26 cellular contexts compared by ENCODE assay signal in the genomic region with DNA sequence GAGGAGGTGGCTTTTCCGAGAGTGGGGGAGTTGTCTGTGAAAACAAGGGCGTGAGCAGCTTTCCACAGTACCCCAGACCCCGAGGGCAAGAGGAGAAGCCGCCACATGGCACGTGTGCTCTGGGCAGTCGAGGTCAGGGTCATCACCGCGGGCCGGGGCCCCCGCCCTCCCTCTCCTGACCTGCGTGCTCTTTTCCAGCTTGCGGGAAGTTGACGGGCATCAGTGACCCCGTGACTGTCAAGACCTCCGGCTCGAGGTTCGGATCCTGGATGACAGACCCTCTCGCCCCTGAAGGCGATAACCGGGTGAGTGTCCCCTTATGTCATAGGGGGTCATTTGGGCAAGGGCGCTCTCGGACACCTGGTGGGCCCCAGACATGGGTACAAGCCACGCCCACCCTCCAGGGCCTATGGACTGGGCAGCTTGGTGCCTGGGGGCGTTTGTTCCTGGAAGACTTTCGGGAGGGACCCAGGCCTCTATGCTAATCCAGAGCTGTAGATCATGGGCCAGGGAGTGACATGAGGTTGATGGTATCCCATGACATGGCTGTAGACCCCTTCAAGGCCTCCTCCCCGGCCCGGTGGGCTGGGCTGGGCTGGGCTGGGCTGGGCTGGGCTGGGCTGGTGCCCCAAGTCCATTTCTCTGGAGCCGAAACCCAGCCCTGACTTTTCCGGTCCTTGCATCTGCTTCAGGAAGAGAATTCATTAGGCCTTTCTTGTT. TPM values are rescaled to one million over a fixed set of nuclear protein-coding genes. Genes with fewer than 3 reads are reported as not detected.
"Had no signal": no experiment of that assay in that cellular context is flagged by ENCODE, and none has a peak within 500 bp of the region (broad histone marks: within the 10 kb centered on the region; RNA-seq: fewer than 3 reads in every experiment).

No MANE protein-coding gene starts in this region.

- H2AFZ ChIP-seq: neural progenitor cell had no signal

- DNase-seq: hippocampal formation; kidney glomerular epithelial cell; left cardiac atrium; left ventricle myocardium superior; lower lobe of right lung; mammary epithelial cell; mesenchymal stem cell; naive thymus-derived CD8-positive, alpha-beta T cell; ovary; stimulated activated CD4-positive, alpha-beta T cell treated with anti-CD3 and anti-CD28 coated beads, Interleukin-12 subunit alpha, Interleukin-12 subunit beta, amount 100 ng/mL, for 4 hours; stimulated activated CD4-positive, alpha-beta T cell treated with anti-CD3 and anti-CD28 coated beads, Interleukin-15, amount 100 ng/mL, for 24 hours; stimulated activated CD4-positive, alpha-beta T cell treated with anti-CD3 and anti-CD28 coated beads, Interleukin-2, amount 100 ng/mL, for 24 hours; stimulated activated CD4-positive, alpha-beta T cell treated with anti-CD3 and anti-CD28 coated beads, Interleukin-4, amount 100 ng/mL, for 1 hour; stimulated activated naive B cell treated with anti-CD40 and anti-IgM and Interleukin-4, amounts not matched to agents 10 μg/mL and 1 μg/mL and 100 μg/mL, for 72 hours; stimulated activated naive CD8-positive, alpha-beta T cell treated with anti-CD3 and anti-CD28 coated beads, Interleukin-15, Interleukin-2, amounts not matched to agents 100 U/mL and 50 U/mL, for 24 hours; stomach; testis; transverse colon had no signal

- H3K27me3 ChIP-seq: neural progenitor cell, ovary, right atrium auricular region, testis, thyroid gland, upper lobe of left lung, vagina had no signal

- H3K4me3 Mint-ChIP-seq: naive thymus-derived CD8-positive, alpha-beta T cell; nephron; neural progenitor cell; stimulated activated naive B cell treated with anti-CD40 and anti-IgM and Interleukin-4, amounts not matched to agents 10 μg/mL and 1 μg/mL and 100 μg/mL, for 72 hours had no signal

- H3K9me3 ChIP-seq: lower lobe of right lung, ovary, right atrium auricular region, stomach, testis, thyroid gland, transverse colon, upper lobe of left lung, vagina had no signal

- H3K9me3 Mint-ChIP-seq: nephron; neural progenitor cell; stimulated activated naive B cell treated with anti-CD40 and anti-IgM and Interleukin-4, amounts not matched to agents 10 μg/mL and 1 μg/mL and 100 μg/mL, for 72 hours had no signal

- ATAC-seq: left cardiac atrium; left ventricle myocardium superior; lower lobe of right lung; naive thymus-derived CD8-positive, alpha-beta T cell; stimulated activated naive B cell treated with anti-CD40 and anti-IgM and Interleukin-4, amounts not matched to agents 10 μg/mL and 1 μg/mL and 100 μg/mL, for 72 hours; stimulated activated naive CD8-positive, alpha-beta T cell treated with anti-CD3 and anti-CD28 coated beads, Interleukin-15, Interleukin-2, amounts not matched to agents 100 U/mL and 50 U/mL, for 24 hours had no signal

- H3K4me1 ChIP-seq: lower lobe of right lung, testis, transverse colon, upper lobe of left lung had no signal

- H3K9ac ChIP-seq: neural progenitor cell had no signal

- H3K27ac Mint-ChIP-seq: naive thymus-derived CD8-positive, alpha-beta T cell; nephron; neural progenitor cell; progenitor cell of endocrine pancreas; stimulated activated naive B cell treated with anti-CD40 and anti-IgM and Interleukin-4, amounts not matched to agents 10 μg/mL and 1 μg/mL and 100 μg/mL, for 72 hours had no signal

- H3K36me3 Mint-ChIP-seq: naive thymus-derived CD8-positive, alpha-beta T cell; neural progenitor cell; stimulated activated naive B cell treated with anti-CD40 and anti-IgM and Interleukin-4, amounts not matched to agents 10 μg/mL and 1 μg/mL and 100 μg/mL, for 72 hours had no signal

- H3K27ac ChIP-seq: lower lobe of right lung, neural progenitor cell, ovary, right atrium auricular region, skin epidermis, stomach, testis, thyroid gland, transverse colon, upper lobe of left lung, vagina had no signal

- H3K4me3 ChIP-seq: lower lobe of right lung, neural progenitor cell, ovary, right atrium auricular region, skin epidermis, stomach, testis, thyroid gland, transverse colon, upper lobe of left lung, vagina had no signal

- H3K36me3 ChIP-seq: lower lobe of right lung, neural progenitor cell, ovary, right atrium auricular region, stomach, thyroid gland, transverse colon, upper lobe of left lung, vagina had no signal

RNA-seq across cellular contexts. Expression of a gene that starts 19.2 kb away (rescaled TPM):
- total RNA-seq: naive thymus-derived CD8-positive, alpha-beta T cell had no signal
- polyA plus RNA-seq: naive thymus-derived CD8-positive, alpha-beta T cell had no signal
